Comparison of ENCODE assay signal across 13 cellular contexts in genomic region chr12:94309348-94309747, GRCh38.
DNase-seq lines count a peak whose midpoint lies in the region; ATAC-seq, FAIRE-seq and TF ChIP-seq lines count a peak whose summit lies in the region.
"Had no signal": no experiment of that assay in that cellular context is flagged by ENCODE, and none has a peak within 500 bp of the region (broad histone marks: within the 10 kb centered on the region; RNA-seq: fewer than 3 reads in every experiment).

No MANE protein-coding gene starts in this region.

- no peaks in the 10 kb centered on the region for H3K4me1 Mint-ChIP-seq in nephron progenitor cell

- H3K4me1 ChIP-seq in HEK293 (ENCODE audit: control insufficient read depth, insufficient read depth, low read length) (no peaks in the 10 kb centered on the region), small intestine (ENCODE audit: control insufficient read depth in 2 of 2, insufficient read depth in 1 of 2, low read depth in 1 of 2, low read length in 1 of 2) (no peaks in the 10 kb centered on the region)
- H3K4me1 ChIP-seq: tibial nerve had no signal

- peaks cover 2% of the 10 kb centered on the region for H3K9me3 Mint-ChIP-seq in nephron progenitor cell
- H3K9me3 Mint-ChIP-seq: activated T-cell treated with anti-CD3 and anti-CD28 coated beads, Interleukin-2, amount 50 U/mL, for 4 hours had no signal

- WGBS in small intestine, 3 donors, result 77 to 89% (median 85%) methylated on average over 5 of the region's 5 CpGs

- no peak overlapping the region for H3K4me3 Mint-ChIP-seq in nephron progenitor cell
- H3K4me3 Mint-ChIP-seq: activated T-cell treated with anti-CD3 and anti-CD28 coated beads, Interleukin-2, amount 50 U/mL, for 4 hours had no signal

- ATAC-seq in GM19035 (IDR thresholded peaks at IDR 0.05; ENCODE audit: unreplicated experiment) (peak; percentile 67), HG03280 (IDR thresholded peaks at IDR 0.05; ENCODE audit: unreplicated experiment) (peak; percentile 62)

- POLR2A ChIA-PET in HEK293 (lab: Yijun Ruan, JAX), result no interaction called here

- peaks cover 71% of the 10 kb centered on the region for H3K36me3 Mint-ChIP-seq in nephron progenitor cell (ENCODE audit: low read depth)

- TF ChIP-seq CTCF in GM06990 (IDR thresholded peaks at IDR 0.05; ENCODE audit: insufficient read depth, low read length, poor library complexity, severe bottlenecking) (no peak), HEK293 (tag by site-specific recombination; IDR thresholded peaks at IDR 0.05) (no peak), nephron progenitor cell (IDR thresholded peaks at IDR 0.05) (no peak)

- no peak overlapping the region for H3K27ac Mint-ChIP-seq in nephron progenitor cell

- CTCF ChIA-PET in HEK293 (lab: Yijun Ruan, JAX), result interaction anchor here (0.6 kb wide), 1 partner anchor 175 kb away, joined by 3 read pairs; no protein-coding TSS in a partner anchor

- no peaks in the 10 kb centered on the region for H3K27me3 Mint-ChIP-seq in nephron progenitor cell (ENCODE audit: low read depth, poor library complexity)

- peak; percentile 62 for DNase-seq in GM06990 (ENCODE audit: extremely low read depth, insufficient read length)
- DNase-seq in NCI-H2107 (lab: John Stamatoyannopoulos, UW), result no peak
- no peak for DNase-seq in COLO829 (ENCODE audit: low spot score)
- no peak for DNase-seq in small intestine
- DNase-seq in nephron progenitor cell, result no peak
- DNase-seq: activated T-cell treated with anti-CD3 and anti-CD28 coated beads, Interleukin-2, amount 50 U/mL, for 4 hours; DND-41; RPMI8226 had no signal

- no peak for FAIRE-seq in small intestine (lab: Jason Lieb, UNC)
- FAIRE-seq: H1 had no signal

- no peaks in the 10 kb centered on the region for H3K27me3 ChIP-seq in GM06990 (replicated peaks; ENCODE audit: control insufficient read depth, insufficient read depth, low read length)
- no peaks in the 10 kb centered on the region for H3K27me3 ChIP-seq in small intestine (ENCODE audit: control insufficient read depth in 2 of 2, insufficient read depth in 2 of 2, low read length in 2 of 2)
- H3K27me3 ChIP-seq: tibial nerve had no signal

- no peaks in the 10 kb centered on the region for H3K9me3 ChIP-seq in HEK293 (ENCODE audit: control insufficient read depth, insufficient read depth, low read depth, low read length)
- no peaks in the 10 kb centered on the region for H3K9me3 ChIP-seq in small intestine (ENCODE audit: control insufficient read depth, low read depth)

- no peak overlapping the region for H3K27ac ChIP-seq in HEK293 (ENCODE audit: extremely low read depth, low read depth, low read length)
- H3K27ac ChIP-seq in small intestine (ENCODE audit: low read depth in 1 of 2, low read length in 1 of 2), result no peak overlapping the region
- H3K27ac ChIP-seq: tibial nerve had no signal

- H3K36me3 ChIP-seq in GM06990 (ENCODE audit: control insufficient read depth, insufficient read depth, low read length) (peaks cover 12% of the 10 kb centered on the region), HEK293 (ENCODE audit: control insufficient read depth in 2 of 2, insufficient read depth in 1 of 2, low read length in 2 of 2) (peaks cover 18 to 43% of the 10 kb centered on the region in 2 experiments; a peak in 2 of 3 replicates), small intestine (ENCODE audit: control insufficient read depth in 2 of 2, insufficient read depth in 2 of 2, low read length in 2 of 2) (peaks cover 4 to 5% of the 10 kb centered on the region in 2 donors)

- no peak overlapping the region for H3K4me3 ChIP-seq in GM06990 (replicated peaks; ENCODE audit: low read depth, low read length)
- no peak overlapping the region for H3K4me3 ChIP-seq in HEK293 (ENCODE audit: low read depth, low read length)
- no peak overlapping the region for H3K4me3 ChIP-seq in small intestine (ENCODE audit: low read depth in 1 of 2, low read length in 2 of 2)
- H3K4me3 ChIP-seq: tibial nerve had no signal

TF ChIP-seq in HEK293, 187 proteins besides CTCF, POLR2A, EP300 and RAD21:
- TF ChIP-seq KLF7 (tag by site-specific recombination; IDR thresholded peaks at IDR 0.05; ENCODE audit: borderline replicate concordance) (no peak), SCRT2 (tag by site-specific recombination; IDR thresholded peaks at IDR 0.05) (0 out of 2 replicates have a peak, but pooled peaks have one; percentile 12)
